In the genomic region with DNA sequence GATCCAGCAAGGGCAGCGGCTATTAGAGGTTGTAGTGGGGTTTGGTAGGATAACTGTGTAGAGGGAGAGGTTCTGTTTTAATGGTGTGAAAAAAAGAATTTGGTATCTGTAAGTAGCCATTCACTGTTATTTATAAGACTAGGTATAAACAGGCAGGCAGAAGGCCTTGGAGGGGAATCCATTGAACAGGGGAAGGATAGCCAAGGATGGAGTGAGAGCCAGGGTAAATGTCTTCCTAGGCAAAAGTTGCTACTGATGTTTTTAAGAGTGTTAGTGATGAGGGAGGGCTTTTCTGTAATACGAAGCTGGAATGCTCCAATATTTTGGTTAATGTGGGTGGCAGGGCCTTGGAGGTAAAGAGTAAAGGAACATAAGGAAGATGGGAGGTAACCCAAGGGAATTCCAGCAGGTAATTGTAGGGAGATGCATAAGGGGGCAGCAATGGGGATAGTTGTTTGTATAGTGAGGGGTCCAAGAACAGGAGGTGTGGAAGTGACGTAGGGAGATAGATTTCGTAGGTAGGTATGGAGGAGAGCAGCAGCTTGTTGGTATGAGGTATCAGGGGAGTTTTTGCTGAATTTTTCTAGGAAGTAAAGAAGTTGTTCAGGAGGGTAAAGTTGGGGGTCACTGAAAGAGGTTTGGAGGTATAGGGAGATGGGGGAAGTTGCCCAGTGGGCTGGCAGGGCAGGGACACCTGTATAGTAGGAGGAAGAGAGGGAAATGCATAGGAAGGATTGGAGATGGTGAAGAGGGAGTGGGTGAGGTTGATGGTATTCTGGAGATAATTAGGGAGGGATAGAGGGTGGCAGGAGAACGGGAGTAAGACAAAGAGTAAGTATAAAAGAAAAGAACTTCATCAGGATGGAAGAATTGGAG, we compare ENCODE assay signal across 24 cellular contexts.
"Had no signal": no experiment of that assay in that cellular context is flagged by ENCODE, and none has a peak within 500 bp of the region (broad histone marks: within the 10 kb centered on the region; RNA-seq: fewer than 3 reads in every experiment).

No MANE protein-coding gene starts in this region.

- H3K36me3 ChIP-seq: heart right ventricle, left ventricle myocardium inferior, pancreas, right lobe of liver, stomach, thyroid gland, transverse colon, upper lobe of right lung had no signal

- H3K4me3 Mint-ChIP-seq: naive thymus-derived CD8-positive, alpha-beta T cell; nephron; neural crest cell; stimulated activated naive B cell treated with anti-CD40 and anti-IgM and Interleukin-4, amounts not matched to agents 10 μg/mL and 1 μg/mL and 100 μg/mL, for 72 hours had no signal

- H3K9me3 ChIP-seq: pancreas, psoas muscle, right lobe of liver, testis, thyroid gland, upper lobe of right lung had no signal

- H3K36me3 Mint-ChIP-seq: naive thymus-derived CD8-positive, alpha-beta T cell; stimulated activated naive B cell treated with anti-CD40 and anti-IgM and Interleukin-4, amounts not matched to agents 10 μg/mL and 1 μg/mL and 100 μg/mL, for 72 hours had no signal

- H3K4me1 Mint-ChIP-seq: naive thymus-derived CD8-positive, alpha-beta T cell; nephron; neural crest cell; stimulated activated naive B cell treated with anti-CD40 and anti-IgM and Interleukin-4, amounts not matched to agents 10 μg/mL and 1 μg/mL and 100 μg/mL, for 72 hours had no signal

- H3K4me2 ChIP-seq: hepatocyte, smooth muscle cell had no signal

- H3K4me1 ChIP-seq: heart right ventricle, left ventricle myocardium inferior, pancreas, psoas muscle, right lobe of liver, stomach, testis, thyroid gland, transverse colon, upper lobe of right lung had no signal

- H3K27me3 ChIP-seq: heart right ventricle, hepatocyte, pancreas, right lobe of liver, stomach, testis, thyroid gland, transverse colon, upper lobe of right lung had no signal

- H3K79me2 ChIP-seq: hepatocyte had no signal

- H2AFZ ChIP-seq: hepatocyte had no signal

- H3K27ac ChIP-seq: heart right ventricle, hepatocyte, left ventricle myocardium inferior, pancreas, psoas muscle, right lobe of liver, stomach, testis, thyroid gland, transverse colon, upper lobe of right lung had no signal

- DNase-seq: heart right ventricle; islet precursor cell; left ventricle myocardium inferior; naive thymus-derived CD8-positive, alpha-beta T cell; nucleus accumbens; pancreas; posterior cingulate gyrus; psoas muscle; right lobe of liver; stimulated activated CD4-positive, alpha-beta T cell treated with anti-CD3 and anti-CD28 coated beads, Interleukin-1b, Interleukin-23, amount 100 ng/mL, for 48 hours; stimulated activated CD4-positive, alpha-beta T cell treated with anti-CD3 and anti-CD28 coated beads, Interleukin-2, amount 100 ng/mL, for 48 hours; stimulated activated CD4-positive, alpha-beta T cell treated with anti-CD3 and anti-CD28 coated beads, Interleukin-4, amount 100 ng/mL, for 4 hours; stimulated activated naive B cell treated with anti-CD40 and anti-IgM and Interleukin-4, amounts not matched to agents 10 μg/mL and 1 μg/mL and 100 μg/mL, for 72 hours; stimulated activated naive CD8-positive, alpha-beta T cell treated with anti-CD3 and anti-CD28 coated beads, Interleukin-15, Interleukin-2, amounts not matched to agents 100 U/mL and 50 U/mL, for 24 hours; stomach; testis; thyroid gland; transverse colon; upper lobe of right lung had no signal

- H3K9me3 Mint-ChIP-seq: nephron had no signal

- H3K27me3 Mint-ChIP-seq: naive thymus-derived CD8-positive, alpha-beta T cell; stimulated activated naive B cell treated with anti-CD40 and anti-IgM and Interleukin-4, amounts not matched to agents 10 μg/mL and 1 μg/mL and 100 μg/mL, for 72 hours had no signal

- H3K27ac Mint-ChIP-seq: naive thymus-derived CD8-positive, alpha-beta T cell; nephron; stimulated activated naive B cell treated with anti-CD40 and anti-IgM and Interleukin-4, amounts not matched to agents 10 μg/mL and 1 μg/mL and 100 μg/mL, for 72 hours had no signal

- H3K4me3 ChIP-seq: heart right ventricle, hepatocyte, left ventricle myocardium inferior, lung, pancreas, psoas muscle, right lobe of liver, smooth muscle cell, stomach, testis, thyroid gland, transverse colon, upper lobe of right lung had no signal
